In the genomic region with DNA sequence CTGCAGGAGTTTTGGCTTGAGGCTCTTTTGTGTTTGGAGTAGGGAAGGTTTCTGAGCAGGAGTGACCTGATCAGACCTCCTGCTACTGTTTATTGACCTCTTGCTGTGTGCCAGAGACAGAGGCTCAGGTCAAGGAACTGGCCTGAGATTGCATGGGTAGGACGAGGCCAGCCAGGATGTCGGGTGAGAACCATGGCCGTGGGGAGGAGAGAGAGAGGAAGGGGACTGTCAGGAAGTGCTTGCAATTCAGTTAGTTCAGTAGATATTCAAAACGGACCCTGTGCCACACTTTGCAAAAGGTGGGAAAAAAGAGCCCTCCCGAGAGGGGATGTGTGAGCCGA, we compare ENCODE assay signal across 15 cellular contexts. TPM values are rescaled to one million over a fixed set of nuclear protein-coding genes. Genes with fewer than 3 reads are reported as not detected.
DNase-seq lines count a peak whose midpoint lies in the region; ATAC-seq and TF ChIP-seq lines count a peak whose summit lies in the region.
"Had no signal": no experiment of that assay in that cellular context is flagged by ENCODE, and none has a peak within 500 bp of the region (broad histone marks: within the 10 kb centered on the region; RNA-seq: fewer than 3 reads in every experiment).

No MANE protein-coding gene starts in this region.

- H4K5ac ChIP-seq in H9 (ENCODE audit: insufficient read length, low read depth, low read length), result no peak overlapping the region

- no peak overlapping the region for H2AK5ac ChIP-seq in H9 (ENCODE audit: insufficient read length, low read length)

- H2BK120ac ChIP-seq in H9 (ENCODE audit: low read depth, low read length, poor library complexity, severe bottlenecking), result no peak overlapping the region

- POLR2A ChIA-PET in CD8-positive, alpha-beta T cell (lab: Charles Lee), result no interaction called here
- POLR2A ChIA-PET in naive thymus-derived CD4-positive, alpha-beta T cell (lab: Charles Lee), result interaction anchor here (2.8 to 3.8 kb wide), 2 partner anchors 14 to 15 kb away, joined by 11 to 26 read pairs; a partner anchor contains a TSS

- no peak overlapping the region for H3K4me2 ChIP-seq in H9 (ENCODE audit: insufficient read depth, insufficient read length, low read length)

- no peaks in the 10 kb centered on the region for H3K27me3 Mint-ChIP-seq in CD8-positive, alpha-beta T cell (ENCODE audit: low read depth)
- no peaks in the 10 kb centered on the region for H3K27me3 Mint-ChIP-seq in H9 (ENCODE audit: low read depth)
- H3K27me3 Mint-ChIP-seq in activated naive CD8-positive, alpha-beta T cell treated with anti-CD3 and anti-CD28 coated beads, Interleukin-2, amount 50 U/mL, for 24 hours, result no peaks in the 10 kb centered on the region
- H3K27me3 Mint-ChIP-seq in naive thymus-derived CD4-positive, alpha-beta T cell, result no peaks in the 10 kb centered on the region

- WGBS in H9 (ENCODE audit: extremely low coverage, insufficient read length, low lambda C conversion rate), result no CpG with 5 or more reads among the region's 6 CpGs

- no peak overlapping the region for H4K8ac ChIP-seq in H9 (replicated peaks; ENCODE audit: insufficient read length, low read depth, low read length)

- CTCF ChIA-PET in CD8-positive, alpha-beta T cell (lab: Charles Lee), result interaction anchor here (1.2 to 2.7 kb wide), 3 partner anchors 14 to 27 kb away, joined by 3 to 14 read pairs (median 5); a partner anchor contains a TSS
- CTCF ChIA-PET in naive thymus-derived CD4-positive, alpha-beta T cell (lab: Charles Lee), result no interaction called here

- H3K23ac ChIP-seq in H9 (ENCODE audit: insufficient read length, low read depth, low read length), result no peak overlapping the region

- peaks cover 56% of the 10 kb centered on the region for H3K4me1 ChIP-seq in CD8-positive, alpha-beta T cell (ENCODE audit: insufficient read depth, low read length)
- H3K4me1 ChIP-seq in H9 (ENCODE audit: insufficient read depth, low read length), result no peaks in the 10 kb centered on the region; the same call in 1 of the 2 replicates
- H3K4me1 ChIP-seq in naive thymus-derived CD4-positive, alpha-beta T cell (ENCODE audit: control insufficient read depth in 2 of 2, insufficient read depth in 2 of 2, low read length in 2 of 2), result peaks cover 29 to 50% of the 10 kb centered on the region in 2 donors

- H3K18ac ChIP-seq in H9 (ENCODE audit: insufficient read length, low read depth, low read length), result no peak overlapping the region

- no peak for TF ChIP-seq CTCF in CD8-positive, alpha-beta T cell (IDR thresholded peaks at IDR 0.05)
- TF ChIP-seq CTCF in H9 (conservative IDR thresholded peaks at IDR 0.05), result no peak

- peaks cover 10% of the 10 kb centered on the region; the same call in 1 of the 2 replicates for H3K79me2 ChIP-seq in H9 (ENCODE audit: insufficient read depth, low read length)

- H3K14ac ChIP-seq in H9 (ENCODE audit: insufficient read depth, low read length), result no peak overlapping the region; the same call in none of the 2 replicates

- no peak overlapping the region for H2BK15ac ChIP-seq in H9 (ENCODE audit: low read depth, low read length)

- no peak for DNase-seq in CD8-positive, alpha-beta T cell
- DNase-seq in H9, result no peak
- DNase-seq in activated naive CD8-positive, alpha-beta T cell treated with anti-CD3 and anti-CD28 coated beads, Interleukin-2, amount 50 U/mL, for 24 hours, result no peak
- DNase-seq in naive thymus-derived CD4-positive, alpha-beta T cell, result no peak
- no peak for DNase-seq in SIG-M5 (lab: John Stamatoyannopoulos, UW)
- no peak for DNase-seq in NCI-H2107 treated with DMSO at 0.1 percent for 48 hours (lab: John Stamatoyannopoulos, UW; ENCODE audit: unreplicated experiment)
- no peak for DNase-seq in hypothalamus (lab: John Stamatoyannopoulos, UW)
- DNase-seq: activated CD4-positive, alpha-beta T cell treated with anti-CD3 and anti-CD28 coated beads for 1 hour; dermis blood vessel endothelial cell; DMS153; HFFc6; NCI-H526; thyroid gland had no signal

- no peak overlapping the region for H2BK12ac ChIP-seq in H9 (ENCODE audit: insufficient read length, low read depth, low read length)

- peaks cover 16% of the 10 kb centered on the region for H3K36me3 Mint-ChIP-seq in CD8-positive, alpha-beta T cell
- 0 out of 7 replicates have a peak, but pooled peaks cover 0 to 2% (median 0%) of the 10 kb centered on the region in 3 experiments for H3K36me3 Mint-ChIP-seq in H9 (ENCODE audit: insufficient read depth in 1 of 3, low read depth in 3 of 3)
- H3K36me3 Mint-ChIP-seq in activated naive CD8-positive, alpha-beta T cell treated with anti-CD3 and anti-CD28 coated beads, Interleukin-2, amount 50 U/mL, for 24 hours (ENCODE audit: low read depth), result peaks cover 11% of the 10 kb centered on the region
- H3K36me3 Mint-ChIP-seq in naive thymus-derived CD4-positive, alpha-beta T cell, result peaks cover 0 to 7% (median 5%) of the 10 kb centered on the region in 5 donors

- peaks cover 3% of the 10 kb centered on the region for H3K79me1 ChIP-seq in H9 (ENCODE audit: insufficient read depth, low read depth, low read length, poor library complexity, severe bottlenecking)

- no peaks in the 10 kb centered on the region for H3K36me3 ChIP-seq in CD8-positive, alpha-beta T cell (ENCODE audit: insufficient read depth, low read length)
- no peaks in the 10 kb centered on the region for H3K36me3 ChIP-seq in naive thymus-derived CD4-positive, alpha-beta T cell (ENCODE audit: control insufficient read depth in 2 of 3, insufficient read depth in 3 of 3, low read length in 3 of 3)
- H3K36me3 ChIP-seq: thyroid gland had no signal

- H2BK5ac ChIP-seq in H9 (ENCODE audit: insufficient read length, low read length), result no peak overlapping the region

- H2AFZ ChIP-seq in H9 (ENCODE audit: low read length), result no peak overlapping the region

- H3K27ac Mint-ChIP-seq in CD8-positive, alpha-beta T cell, result peak overlapping the region; percentile 95
- peak overlapping the region in 2 of 3 experiments; percentile 37 to 98; a peak in 3 of 7 replicates for H3K27ac Mint-ChIP-seq in H9
- H3K27ac Mint-ChIP-seq in activated naive CD8-positive, alpha-beta T cell treated with anti-CD3 and anti-CD28 coated beads, Interleukin-2, amount 50 U/mL, for 24 hours, result peak overlapping the region; percentile 91
- H3K27ac Mint-ChIP-seq in naive thymus-derived CD4-positive, alpha-beta T cell, result peak overlapping the region; percentile 53 to 95 (median 88)

- H3T11ph ChIP-seq in H9 (ENCODE audit: low read length), result no peak overlapping the region

- no peak overlapping the region for H3K9ac ChIP-seq in H9 (ENCODE audit: extremely low read depth, insufficient read length, low read length)

- no peak overlapping the region for H3K4me3 ChIP-seq in CD8-positive, alpha-beta T cell (ENCODE audit: low read depth, low read length)
- no peak overlapping the region for H3K4me3 ChIP-seq in naive thymus-derived CD4-positive, alpha-beta T cell (ENCODE audit: low read length)
- H3K4me3 ChIP-seq: thyroid gland had no signal

- H3K4me1 Mint-ChIP-seq in CD8-positive, alpha-beta T cell (ENCODE audit: low read depth), result peaks cover 63% of the 10 kb centered on the region
- H3K4me1 Mint-ChIP-seq in H9, result peaks cover 37 to 43% of the 10 kb centered on the region in 2 experiments
- H3K4me1 Mint-ChIP-seq in activated naive CD8-positive, alpha-beta T cell treated with anti-CD3 and anti-CD28 coated beads, Interleukin-2, amount 50 U/mL, for 24 hours, result peaks cover 68% of the 10 kb centered on the region
- peaks cover 50 to 78% (median 66%) of the 10 kb centered on the region in 7 donors for H3K4me1 Mint-ChIP-seq in naive thymus-derived CD4-positive, alpha-beta T cell

- H3K4ac ChIP-seq in H9 (ENCODE audit: low read depth, low read length), result no peak overlapping the region; the same call in 1 of the 2 replicates

- H4K91ac ChIP-seq in H9 (ENCODE audit: insufficient read length, low read depth, low read length), result no peak overlapping the region

- H3K9me3 ChIP-seq in CD8-positive, alpha-beta T cell (ENCODE audit: low read length), result no peaks in the 10 kb centered on the region
- H3K9me3 ChIP-seq in H9 (ENCODE audit: control insufficient read depth, low read depth, low read length), result no peaks in the 10 kb centered on the region
- no peaks in the 10 kb centered on the region for H3K9me3 ChIP-seq in naive thymus-derived CD4-positive, alpha-beta T cell (ENCODE audit: control insufficient read depth in 2 of 3, low read length in 3 of 3)
- H3K9me3 ChIP-seq: thyroid gland had no signal

- H3K56ac ChIP-seq in H9 (ENCODE audit: insufficient read length, low read depth, low read length), result no peak overlapping the region

- H3K27ac ChIP-seq in CD8-positive, alpha-beta T cell (ENCODE audit: low read depth, low read length), result no peak overlapping the region
- no peak overlapping the region for H3K27ac ChIP-seq in H9 (ENCODE audit: insufficient read length, low read depth, low read length)
- peak overlapping the region; percentile 70 for H3K27ac ChIP-seq in naive thymus-derived CD4-positive, alpha-beta T cell (ENCODE audit: low read depth, low read length)
- H3K27ac ChIP-seq: thyroid gland had no signal

- ATAC-seq in CD8-positive, alpha-beta T cell, result no peak
- no peak for ATAC-seq in activated naive CD8-positive, alpha-beta T cell treated with anti-CD3 and anti-CD28 coated beads, Interleukin-2, amount 50 U/mL, for 24 hours
- no peak for ATAC-seq in naive thymus-derived CD4-positive, alpha-beta T cell
- ATAC-seq in HG02678 (IDR thresholded peaks at IDR 0.05; ENCODE audit: unreplicated experiment), result no peak

- intact Hi-C loops in CD8-positive, alpha-beta T cell (cut with DNase I, micrococcal nuclease), result loop anchor here in 1 of 2 experiments (2.0 kb wide), 1 partner anchor 14 kb away; a partner anchor contains a TSS
- intact Hi-C loops in naive thymus-derived CD4-positive, alpha-beta T cell (cut with micrococcal nuclease), result loop anchor here in 1 of 2 donors (2.0 kb wide), 1 partner anchor 14 kb away; no protein-coding TSS in a partner anchor

- H3K9me3 Mint-ChIP-seq in CD8-positive, alpha-beta T cell, result no peaks in the 10 kb centered on the region
- H3K9me3 Mint-ChIP-seq in H9, result no peaks in the 10 kb centered on the region
- no peaks in the 10 kb centered on the region for H3K9me3 Mint-ChIP-seq in activated naive CD8-positive, alpha-beta T cell treated with anti-CD3 and anti-CD28 coated beads, Interleukin-2, amount 50 U/mL, for 24 hours
- H3K9me3 Mint-ChIP-seq in naive thymus-derived CD4-positive, alpha-beta T cell, result no peaks in the 10 kb centered on the region
- H3K9me3 Mint-ChIP-seq: HFFc6, nephron had no signal

- peaks cover 4% of the 10 kb centered on the region for H3K23me2 ChIP-seq in H9 (ENCODE audit: insufficient read length, low read depth, low read length, poor library complexity, severe bottlenecking)

- H2BK20ac ChIP-seq in H9 (ENCODE audit: low read depth, low read length, poor library complexity, severe bottlenecking), result no peak overlapping the region

- H3K27me3 ChIP-seq in CD8-positive, alpha-beta T cell (ENCODE audit: insufficient read depth, low read length), result no peaks in the 10 kb centered on the region
- no peaks in the 10 kb centered on the region for H3K27me3 ChIP-seq in H9 (ENCODE audit: insufficient read depth, low read length)
- H3K27me3 ChIP-seq in naive thymus-derived CD4-positive, alpha-beta T cell (ENCODE audit: control insufficient read depth in 2 of 2, insufficient read depth in 2 of 2, low read length in 2 of 2), result no peaks in the 10 kb centered on the region
- H3K27me3 ChIP-seq: thyroid gland had no signal

- H3K4me3 Mint-ChIP-seq in CD8-positive, alpha-beta T cell, result peak overlapping the region; percentile 37
- H3K4me3 Mint-ChIP-seq in H9, result no peak overlapping the region; a peak in 1 of 5 replicates
- H3K4me3 Mint-ChIP-seq in activated naive CD8-positive, alpha-beta T cell treated with anti-CD3 and anti-CD28 coated beads, Interleukin-2, amount 50 U/mL, for 24 hours, result peak overlapping the region; percentile 69
- H3K4me3 Mint-ChIP-seq in naive thymus-derived CD4-positive, alpha-beta T cell, result peak overlapping the region; percentile 55 to 84 (median 68)
- H3K4me3 Mint-ChIP-seq: HFFc6, nephron had no signal

- no peaks in the 10 kb centered on the region for H4K20me1 ChIP-seq in H9 (ENCODE audit: control insufficient read depth, insufficient read depth, insufficient read length)

RNA-seq across cellular contexts. Expression of a gene that starts 14.0 kb away (rescaled TPM):
- total RNA-seq in CD8-positive, alpha-beta T cell, result 10 to 100 TPM; 21.8 to 27.4 TPM
- 19.3 and 20.8 TPM in 2 replicates for total RNA-seq in H9 (2021)
- total RNA-seq in naive thymus-derived CD4-positive, alpha-beta T cell, result 10 to 100 TPM; 37.5 to 50.1 (median 43.4) TPM
- 10 to 100 TPM; 18.6 to 25.3 TPM for polyA plus RNA-seq in naive thymus-derived CD4-positive, alpha-beta T cell

RNA-seq across cellular contexts. Expression of a gene that starts 38.4 kb away (rescaled TPM):
- 10 to 100 TPM; 93.5 to 95.0 TPM for total RNA-seq in CD8-positive, alpha-beta T cell
- 46.3 and 47.1 TPM in 2 replicates for total RNA-seq in H9 (2021)
- 100 to 1,000 TPM in 2 of 5 experiments, 10 to 100 TPM in 3; 55.8 to 138 (median 72.4) TPM for total RNA-seq in naive thymus-derived CD4-positive, alpha-beta T cell
- polyA plus RNA-seq in naive thymus-derived CD4-positive, alpha-beta T cell, result 10 to 100 TPM; 40.4 to 66.7 TPM

Comparison
In these comparisons a context has a peak if more than half of its experiments do, and no peak if none do; other contexts are left out.
1. H3K4me3 Mint-ChIP-seq: peak in CD8-positive, alpha-beta T cell (single experiment), activated naive CD8-positive, alpha-beta T cell treated with anti-CD3 and anti-CD28 coated beads, Interleukin-2, amount 50 U/mL, for 24 hours (single experiment) and naive thymus-derived CD4-positive, alpha-beta T cell (10 of 10); none in H9 (0 of 2).
2. Peak in every context shown above with its lines, with median percentiles within 50 percentile points of each other: H3K27ac Mint-ChIP-seq.